ENCODE assay signal across 15 cellular contexts in genomic region chr5:121937762-121938161, GRCh38. TPM values are rescaled to one million over a fixed set of nuclear protein-coding genes. Genes with fewer than 3 reads are reported as not detected.
DNase-seq lines count a peak whose midpoint lies in the region; ATAC-seq and TF ChIP-seq lines count a peak whose summit lies in the region.
"Had no signal": no experiment of that assay in that cellular context is flagged by ENCODE, and none has a peak within 500 bp of the region (broad histone marks: within the 10 kb centered on the region; RNA-seq: fewer than 3 reads in every experiment).

No MANE protein-coding gene starts in this region.

- H3K4me3 ChIP-seq in DND-41 (ENCODE audit: low read depth in 1 of 2, low read length in 2 of 2) (no peak overlapping the region), astrocyte of the spinal cord (ENCODE audit: low read depth, low read length) (no peak overlapping the region), fibroblast of pulmonary artery (replicated peaks; ENCODE audit: low read depth, low read length) (no peak overlapping the region)

- H3K9ac ChIP-seq in DND-41 (ENCODE audit: low read depth, low read length), result no peak overlapping the region

- H3K27me3 ChIP-seq in DND-41 (ENCODE audit: insufficient read depth, low read length, poor library complexity), result no peaks in the 10 kb centered on the region

- no peaks in the 10 kb centered on the region for H4K20me1 ChIP-seq in DND-41 (ENCODE audit: insufficient read depth, low read length)

- no peak overlapping the region for H3K4me2 ChIP-seq in DND-41 (ENCODE audit: insufficient read depth, low read length)

- H3K4me1 ChIP-seq in DND-41 (ENCODE audit: insufficient read depth, low read length), result no peaks in the 10 kb centered on the region
- H3K4me1 ChIP-seq: Caco-2 had no signal

- TF ChIP-seq CTCF in DND-41 (IDR thresholded peaks at IDR 0.05; ENCODE audit: borderline replicate concordance, extremely low read depth, low read length, poor library complexity, severe bottlenecking) (no peak), astrocyte of the spinal cord (IDR thresholded peaks at IDR 0.05; ENCODE audit: low read depth, low read length) (no peak), fibroblast of pulmonary artery (IDR thresholded peaks at IDR 0.05; ENCODE audit: low read length, missing control alignments) (no peak)

- no peaks in the 10 kb centered on the region for H3K9me3 ChIP-seq in DND-41 (ENCODE audit: insufficient read depth, low read length, severe bottlenecking)
- H3K9me3 ChIP-seq: Caco-2 had no signal

- no peaks in the 10 kb centered on the region for H3K36me3 ChIP-seq in DND-41 (ENCODE audit: insufficient read depth, low read length)

- H3K79me2 ChIP-seq in DND-41 (ENCODE audit: insufficient read depth, low read length), result no peaks in the 10 kb centered on the region

- in situ Hi-C loops in astrocyte of the spinal cord (cut with HindIII; ENCODE audit: low sequenced_read_pairs), result no loop called here

- DNase-seq in DND-41 (no peak), SHP77 (lab: John Stamatoyannopoulos, UW) (peak; percentile 23 to 32), astrocyte of the spinal cord (ENCODE audit: low read depth, low spot score) (peak; percentile 24), fibroblast of pulmonary artery (ENCODE audit: low read depth) (peak; percentile 19), left ventricle myocardium superior (no peak)
- DNase-seq: AML-193, Caco-2, DMS153, HCEC 1CT, NCI-H2029, NCI-H2171 treated with DMSO at 0.1 percent for 48 hours, NCI-H510A, SW 1271 had no signal

- 0 out of 2 replicates have a peak overlapping the region, but pooled peaks have one; percentile 7 for H2AFZ ChIP-seq in DND-41 (ENCODE audit: low read depth, low read length)

- intact Hi-C loops in left ventricle myocardium superior (cut with micrococcal nuclease), result no loop called here

- ATAC-seq in DND-41 (ENCODE audit: insufficient read depth, low read depth) (no peak), GM19467 (IDR thresholded peaks at IDR 0.05; ENCODE audit: unreplicated experiment) (no peak), HG02970 (IDR thresholded peaks at IDR 0.05; ENCODE audit: low FRiP score, unreplicated experiment) (no peak), left ventricle myocardium superior (no peak)

- H3K27ac ChIP-seq in DND-41 (ENCODE audit: low read length), result no peak overlapping the region

RNA-seq across cellular contexts. Expression of gene SRFBP1, which starts 24.0 kb away (rescaled TPM):
- total RNA-seq in left ventricle myocardium superior, result 8.1 TPM

Comparison
In these comparisons a context has a peak if more than half of its experiments do, and no peak if none do; other contexts are left out.
1. DNase-seq: peak in SHP77 (2 of 2), astrocyte of the spinal cord (single experiment) and fibroblast of pulmonary artery (single experiment); none in DND-41 (single experiment) and left ventricle myocardium superior (single experiment).